8 cellular contexts compared by ENCODE assay signal in genomic region chr9:98989036-98990000, GRCh38. TPM values are rescaled to one million over a fixed set of nuclear protein-coding genes. Genes with fewer than 3 reads are reported as not detected.
DNase-seq lines count a peak whose midpoint lies in the region; ATAC-seq and TF ChIP-seq lines count a peak whose summit lies in the region.

No MANE protein-coding gene starts in this region.

- H3K9me3 ChIP-seq in Loucy (ENCODE audit: insufficient read depth, low read depth, low read length) (no peaks in the 10 kb centered on the region), mammary epithelial cell (replicated peaks; ENCODE audit: insufficient read depth, low read length) (no peaks in the 10 kb centered on the region)

- no peak overlapping the region for H4K8ac ChIP-seq in mesendoderm (ENCODE audit: low read depth, low read length)

- H4K20me1 ChIP-seq in Loucy (ENCODE audit: insufficient read depth, low read length, poor library complexity, severe bottlenecking): no peaks in the 10 kb centered on the region
- no peaks in the 10 kb centered on the region for H4K20me1 ChIP-seq in mammary epithelial cell (ENCODE audit: insufficient read depth, low read length)

- no peak overlapping the region for H4K5ac ChIP-seq in mesendoderm (ENCODE audit: low read length)

- H3K27ac ChIP-seq in mammary epithelial cell (ENCODE audit: insufficient read depth, low read depth, low read length) (no peak overlapping the region), mesendoderm (ENCODE audit: low read depth, low read length) (no peak overlapping the region)

- H3K79me2 ChIP-seq in Loucy (ENCODE audit: insufficient read depth, low read length) (no peaks in the 10 kb centered on the region), mammary epithelial cell (ENCODE audit: insufficient read depth, low read length) (no peaks in the 10 kb centered on the region), mesendoderm (ENCODE audit: control insufficient read depth, insufficient read depth, low read length) (no peaks in the 10 kb centered on the region)

- no peak overlapping the region for H2BK15ac ChIP-seq in mesendoderm (replicated peaks; ENCODE audit: low read depth)

- H2BK120ac ChIP-seq in mesendoderm (ENCODE audit: low read depth, low read length): no peak overlapping the region

- H3K27me3 ChIP-seq in Loucy (ENCODE audit: insufficient read depth, low read length, poor library complexity, severe bottlenecking) (no peaks in the 10 kb centered on the region), mammary epithelial cell (ENCODE audit: insufficient read depth, low read length) (no peaks in the 10 kb centered on the region), mesendoderm (ENCODE audit: insufficient read depth, low read length, poor library complexity) (no peaks in the 10 kb centered on the region)

- in situ Hi-C loops in ACHN (cut with HindIII; ENCODE audit: low pct_ligation_motif_present, low pct_unique_long_range_greater_than_20kb, low sequenced_read_pairs) (no loop called here), mammary epithelial cell (cut with MboI; ENCODE audit: low sequenced_read_pairs in 2 of 2) (loop anchor here in 1 of 2 donors (25.0 kb wide), 1 partner anchor 677 kb away; no protein-coding TSS in a partner anchor)

- no peak overlapping the region for H2BK5ac ChIP-seq in mesendoderm (ENCODE audit: low read length)

- no peak overlapping the region for H2AK5ac ChIP-seq in mesendoderm (ENCODE audit: low read length)

- no peak overlapping the region for H3K18ac ChIP-seq in mesendoderm (ENCODE audit: low read length)

- H3K9ac ChIP-seq in Loucy (ENCODE audit: low read depth, low read length, poor library complexity, severe bottlenecking) (no peak overlapping the region), mammary epithelial cell (ENCODE audit: insufficient read depth, low read length) (no peak overlapping the region), mesendoderm (ENCODE audit: low read length) (no peak overlapping the region)

- no peaks in the 10 kb centered on the region for H3K4me1 ChIP-seq in Loucy (ENCODE audit: insufficient read depth, low read length, poor library complexity, severe bottlenecking)
- no peaks in the 10 kb centered on the region for H3K4me1 ChIP-seq in mammary epithelial cell (ENCODE audit: insufficient read depth, low read length)
- H3K4me1 ChIP-seq in mesendoderm (ENCODE audit: control insufficient read depth, low read depth, low read length): no peaks in the 10 kb centered on the region

- H3K4me2 ChIP-seq in Loucy (ENCODE audit: low read depth, low read length, poor library complexity, severe bottlenecking) (no peak overlapping the region), mammary epithelial cell (ENCODE audit: insufficient read depth, low read depth, low read length) (no peak overlapping the region), mesendoderm (ENCODE audit: low read length) (no peak overlapping the region)

- H3K79me1 ChIP-seq in mesendoderm (ENCODE audit: low read length): no peaks in the 10 kb centered on the region

- ATAC-seq in HG03457 (IDR thresholded peaks at IDR 0.05; ENCODE audit: unreplicated experiment) (no peak), left lobe of liver (no peak), GM21825 (IDR thresholded peaks at IDR 0.05; ENCODE audit: unreplicated experiment) (no peak)

- CTCF ChIA-PET in mammary epithelial cell (lab: Charles Lee; ENCODE audit: low non-redundant PET): no interaction called here

- H3K4me3 ChIP-seq in Loucy (ENCODE audit: low read length, poor library complexity, severe bottlenecking): no peak overlapping the region
- no peak overlapping the region for H3K4me3 ChIP-seq in mammary epithelial cell (replicated peaks in 1 of 3; ENCODE audit: insufficient read depth in 1 of 3, low read depth in 2 of 3, low read length in 3 of 3)
- no peak overlapping the region for H3K4me3 ChIP-seq in mesendoderm (ENCODE audit: low read length)

- no peaks in the 10 kb centered on the region for H3K9me2 ChIP-seq in Loucy (replicated peaks; ENCODE audit: low read depth, low read length)

- no peak overlapping the region for H3K23ac ChIP-seq in mesendoderm (ENCODE audit: low read length)

- 79% methylated on average over 13 of the region's 13 CpGs for WGBS in mammary epithelial cell (ENCODE audit: low coverage, missing lambda C conversion rate)
- no CpG with 5 or more reads among the region's 13 CpGs for WGBS in mesendoderm (ENCODE audit: extremely low coverage, insufficient coverage, low lambda C conversion rate)

- H3K56ac ChIP-seq in mesendoderm (ENCODE audit: low read length): no peak overlapping the region

- H3K36me3 ChIP-seq in Loucy (ENCODE audit: insufficient read depth, low read length) (no peaks in the 10 kb centered on the region), mammary epithelial cell (ENCODE audit: insufficient read depth, low read length) (no peaks in the 10 kb centered on the region), mesendoderm (ENCODE audit: control insufficient read depth, insufficient read depth, low read length) (no peaks in the 10 kb centered on the region)

- no peak overlapping the region for H3K4ac ChIP-seq in mesendoderm (ENCODE audit: low read depth, low read length)

- intact Hi-C loops in mammary epithelial cell (cut with micrococcal nuclease): no loop called here

- dilution Hi-C loops in mammary epithelial cell (cut with HindIII; ENCODE audit: low sequenced_read_pairs): no loop called here

- BruUV-seq in mammary epithelial cell (replicated peaks; lab: Mats Ljungman, UMichigan): no TSS peak

- H3F3A ChIP-seq in Loucy (ENCODE audit: low read depth): no peaks in the 10 kb centered on the region

- H2AFZ ChIP-seq in Loucy (ENCODE audit: low read length) (no peak overlapping the region), mammary epithelial cell (ENCODE audit: low read depth, low read length) (no peak overlapping the region)

- TF ChIP-seq CTCF in Loucy (conservative IDR thresholded peaks at IDR 0.05; ENCODE audit: low read length) (peak; percentile 51), mammary epithelial cell (conservative IDR thresholded peaks at IDR 0.05 in 1 of 2, IDR thresholded peaks at IDR 0.05 in 1 of 2; ENCODE audit: extremely low read depth in 1 of 2, insufficient read depth in 1 of 2, low read depth in 1 of 2, low read length in 2 of 2) (peak in 1 of 2 donors; percentile 11)

- peak; percentile 54 for DNase-seq in ACHN
- DNase-seq in mammary epithelial cell: peak; percentile 83
- peak; percentile 57 for DNase-seq in mesendoderm
- DNase-seq in cerebellum (ENCODE audit: low spot score): no peak
- DNase-seq in left lobe of liver (ENCODE audit: low spot score): no peak

RNA-seq across cellular contexts. Expression of gene COL15A1, which starts 45.6 kb away (rescaled TPM):
- total RNA-seq in mammary epithelial cell: under 1 TPM in 1 of 2 donors, not detected in 1; 0.50 TPM
- not detected for polyA plus RNA-seq in mammary epithelial cell
- polyA minus RNA-seq in mammary epithelial cell: not detected
- 0.22 TPM for polyA plus RNA-seq in mesendoderm (2013, experiment 1 of 2)
- 0.32 TPM for polyA plus RNA-seq in mesendoderm (2013, experiment 2 of 2)
- 23.2 TPM for total RNA-seq in cerebellum
- 0.23 TPM for total RNA-seq in left lobe of liver

Comparison
In these comparisons a context has a peak if more than half of its experiments do, and no peak if none do; other contexts are left out.
1. DNase-seq: peak in ACHN (single experiment), mammary epithelial cell (single experiment) and mesendoderm (single experiment); none in cerebellum (single experiment) and left lobe of liver (single experiment).
2. RNA of gene COL15A1, which starts 45.6 kb away (total RNA-seq): 23.2 TPM in cerebellum (single experiment); 0.50 TPM in mammary epithelial cell and 0.23 TPM in left lobe of liver (single experiment); every median in the first group is over 10 times any median in the second.